ENCODE assay signal across 19 cellular contexts in the genomic region with DNA sequence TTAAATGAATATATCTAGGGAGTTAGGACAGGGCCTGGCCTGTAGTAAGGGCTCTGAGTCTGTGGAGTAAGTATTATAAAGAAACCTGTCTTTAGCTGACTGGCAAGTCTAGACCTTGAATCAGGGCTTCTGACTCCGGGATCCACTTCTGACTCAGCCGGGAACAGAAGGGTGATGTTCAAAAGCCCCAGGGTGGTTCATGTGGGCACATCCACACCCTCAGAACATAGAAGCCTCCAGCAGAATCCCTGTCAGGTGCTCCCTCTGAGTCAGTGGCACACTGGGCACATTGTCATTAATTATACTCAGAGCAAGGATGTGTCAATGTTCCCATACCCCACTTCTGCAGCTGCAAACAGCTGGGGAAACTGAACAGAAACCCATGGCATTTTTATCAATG. TPM values are rescaled to one million over a fixed set of nuclear protein-coding genes. Genes with fewer than 3 reads are reported as not detected.
DNase-seq lines count a peak whose midpoint lies in the region; TF ChIP-seq lines count a peak whose summit lies in the region.
"Had no signal": no experiment of that assay in that cellular context is flagged by ENCODE, and none has a peak within 500 bp of the region (broad histone marks: within the 10 kb centered on the region; RNA-seq: fewer than 3 reads in every experiment).

No MANE protein-coding gene starts in this region.

- H3K4me3 ChIP-seq in mammary epithelial cell (replicated peaks in 1 of 3; ENCODE audit: insufficient read depth in 1 of 3, low read depth in 2 of 3, low read length in 3 of 3) = no peak overlapping the region
- H3K4me3 ChIP-seq: dorsolateral prefrontal cortex, stomach had no signal

- peak overlapping the region; percentile 2 for H3K9ac ChIP-seq in mammary epithelial cell (ENCODE audit: insufficient read depth, low read length)

- peak overlapping the region; percentile 31 for H3K4me2 ChIP-seq in mammary epithelial cell (ENCODE audit: insufficient read depth, low read depth, low read length)

- dilution Hi-C loops in mammary epithelial cell (cut with HindIII; ENCODE audit: low sequenced_read_pairs) = no loop called here

- peak; percentile 49 for DNase-seq in ELR (ENCODE audit: low read depth)
- DNase-seq in HT1080 (ENCODE audit: low read depth) = peak; percentile 61
- peak; percentile 99 for DNase-seq in mammary epithelial cell
- peak; percentile 86 for DNase-seq in kidney tubule cell (ENCODE audit: low spot score)
- no peak for DNase-seq in DMS 273 treated with DMSO at 0.1 percent for 48 hours (lab: John Stamatoyannopoulos, UW)
- DNase-seq in CD1c-positive myeloid dendritic cell (ENCODE audit: extremely low spot score) = no peak
- no peak for DNase-seq in DMS153 (lab: John Stamatoyannopoulos, UW)
- DNase-seq: activated CD4-positive, alpha-beta T cell treated with anti-CD3 and anti-CD28 coated beads, Interleukin-2, amount 10 ng/mL, durations not matched to agents 24 days and 14 days; activated gamma-delta T cell treated with Interleukin-2 at 50 U/mL for 16 hours; dorsolateral prefrontal cortex; Kasumi-1; midbrain; NCI-H1105 treated with DMSO at 0.1 percent for 48 hours; NCI-H2107; nephron progenitor cell; posterior cingulate gyrus; stimulated activated CD4-positive, alpha-beta T cell treated with anti-CD3 and anti-CD28 coated beads, Interleukin-4, amount 100 ng/mL, for 1 hour; stomach; trophoblast cell had no signal

- intact Hi-C loops in mammary epithelial cell (cut with micrococcal nuclease) = loop anchor here (1.0 to 2.0 kb wide), 2 partner anchors 27 to 79 kb away; a partner anchor contains a TSS

- in situ Hi-C loops in mammary epithelial cell (cut with MboI; ENCODE audit: low sequenced_read_pairs in 2 of 2) = no loop called here

- H3K27me3 ChIP-seq in mammary epithelial cell (ENCODE audit: insufficient read depth, low read length) = no peaks in the 10 kb centered on the region
- H3K27me3 ChIP-seq: dorsolateral prefrontal cortex, stomach had no signal

- no peaks in the 10 kb centered on the region for H4K20me1 ChIP-seq in mammary epithelial cell (ENCODE audit: insufficient read depth, low read length)

- H3K27ac ChIP-seq in mammary epithelial cell (ENCODE audit: insufficient read depth, low read depth, low read length) = peak overlapping the region; percentile 63
- H3K27ac ChIP-seq: dorsolateral prefrontal cortex, stomach had no signal

- H2AFZ ChIP-seq in mammary epithelial cell (ENCODE audit: low read depth, low read length) = peak overlapping the region; percentile 7

- no peak for TF ChIP-seq CTCF in mammary epithelial cell (conservative IDR thresholded peaks at IDR 0.05 in 1 of 2, IDR thresholded peaks at IDR 0.05 in 1 of 2; ENCODE audit: extremely low read depth in 1 of 2, insufficient read depth in 1 of 2, low read depth in 1 of 2, low read length in 2 of 2)

- CTCF ChIA-PET in mammary epithelial cell (lab: Charles Lee; ENCODE audit: low non-redundant PET) = interaction anchor here (0.7 kb wide), 1 partner anchor 297 kb away, joined by 4 read pairs; no protein-coding TSS in a partner anchor

- H3K79me2 ChIP-seq in mammary epithelial cell (ENCODE audit: insufficient read depth, low read length) = no peaks in the 10 kb centered on the region

- peaks cover 15% of the 10 kb centered on the region for H3K4me1 ChIP-seq in mammary epithelial cell (ENCODE audit: insufficient read depth, low read length)
- H3K4me1 ChIP-seq: stomach had no signal

- WGBS in mammary epithelial cell (ENCODE audit: low coverage, missing lambda C conversion rate) = 0% methylated on average over 1 of the region's 2 CpGs

- no peaks in the 10 kb centered on the region for H3K9me3 ChIP-seq in mammary epithelial cell (replicated peaks; ENCODE audit: insufficient read depth, low read length)
- H3K9me3 ChIP-seq: stomach had no signal

- no TSS peak for BruUV-seq in mammary epithelial cell (replicated peaks; lab: Mats Ljungman, UMichigan)

- no peaks in the 10 kb centered on the region for H3K36me3 ChIP-seq in mammary epithelial cell (ENCODE audit: insufficient read depth, low read length)
- H3K36me3 ChIP-seq: stomach had no signal

RNA-seq across cellular contexts. Expression of a gene that starts 26.7 kb away (rescaled TPM):
- total RNA-seq in HT1080 (2014; rRNA removed; shearing (Covaris generic)) = 13.7 and 15.2 TPM in 2 replicates
- 8.9 and 12.2 TPM in 2 replicates for polyA plus RNA-seq in HT1080 (2015; cell fraction: cytosol; rRNA removed)
- polyA plus RNA-seq in HT1080 (2015; cell fraction: nucleus; rRNA removed) = 17.5 and 18.7 TPM in 2 replicates
- 10 to 100 TPM; 17.5 to 18.6 TPM for total RNA-seq in mammary epithelial cell
- polyA plus RNA-seq in mammary epithelial cell = 7.8 TPM
- polyA minus RNA-seq in mammary epithelial cell = 27.2 TPM

Comparison
In these comparisons a context has a peak if more than half of its experiments do, and no peak if none do; other contexts are left out.
1. DNase-seq: peak in ELR (single experiment), HT1080 (single experiment), mammary epithelial cell (single experiment) and kidney tubule cell (single experiment); none in DMS 273 treated with DMSO at 0.1 percent for 48 hours (single experiment), CD1c-positive myeloid dendritic cell (single experiment) and DMS153 (single experiment).